ENCODE assay signal across 13 cellular contexts in genomic region chr16:11085025-11085485, GRCh38.
DNase-seq lines count a peak whose midpoint lies in the region; ATAC-seq, FAIRE-seq and TF ChIP-seq lines count a peak whose summit lies in the region.
"Had no signal": no experiment of that assay in that cellular context is flagged by ENCODE, and none has a peak within 500 bp of the region (broad histone marks: within the 10 kb centered on the region; RNA-seq: fewer than 3 reads in every experiment).

No MANE protein-coding gene starts in this region.

- TF ChIP-seq POLR2A in adrenal gland (IDR thresholded peaks at IDR 0.05): no peak

- no peak overlapping the region for H3K9ac ChIP-seq in muscle layer of colon (ENCODE audit: low read length)

- H3K4me1 ChIP-seq in adrenal gland (replicated peaks in 1 of 2) (peaks cover 15 to 32% of the 10 kb centered on the region in 2 donors), muscle layer of colon (ENCODE audit: insufficient read depth, low read length) (peaks cover 89% of the 10 kb centered on the region), pancreas (no peaks in the 10 kb centered on the region)

- no peak for TF ChIP-seq CTCF in adrenal gland (IDR thresholded peaks at IDR 0.05)
- no peak for TF ChIP-seq CTCF in type B pancreatic cell (conservative IDR thresholded peaks at IDR 0.05)
- TF ChIP-seq CTCF in pancreas (IDR thresholded peaks at IDR 0.05): no peak

- intact Hi-C loops in adrenal gland (cut with DNase I): no loop called here
- intact Hi-C loops in pancreas (cut with DNase I): no loop called here

- ATAC-seq in activated T-cell treated with anti-CD3 and anti-CD28 coated beads, Interleukin-2, amount 50 U/mL, for 4 hours: no peak
- ATAC-seq in GM19452 (IDR thresholded peaks at IDR 0.05; ENCODE audit: unreplicated experiment): no peak
- no peak for ATAC-seq in pancreas
- ATAC-seq: activated CD8-positive, alpha-beta T cell treated with anti-CD3 and anti-CD28 coated beads for 36 hours had no signal

- H3K27ac Mint-ChIP-seq in activated T-cell treated with anti-CD3 and anti-CD28 coated beads, Interleukin-2, amount 50 U/mL, for 24 hours: peak overlapping the region; percentile 47
- peak overlapping the region; percentile 73 for H3K27ac Mint-ChIP-seq in type B pancreatic cell

- H3K27me3 ChIP-seq in adrenal gland: no peaks in the 10 kb centered on the region
- no peaks in the 10 kb centered on the region for H3K27me3 ChIP-seq in muscle layer of colon (ENCODE audit: control insufficient read depth in 1 of 2, insufficient read depth in 2 of 2, low read length in 2 of 2)
- H3K27me3 ChIP-seq in pancreas: no peaks in the 10 kb centered on the region

- H3K27ac ChIP-seq in adrenal gland (peak overlapping the region in 4 of 5 donors; percentile 35 to 84 (median 76)), muscle layer of colon (ENCODE audit: low read depth, low read length) (peak overlapping the region; percentile 77), pancreas (no peak overlapping the region)
- H3K27ac ChIP-seq: HL-60 had no signal

- FAIRE-seq in pancreas (lab: Jason Lieb, UNC): no peak

- H3K4me3 Mint-ChIP-seq in activated T-cell treated with anti-CD3 and anti-CD28 coated beads, Interleukin-2, amount 50 U/mL, for 24 hours: no peak overlapping the region
- H3K4me3 Mint-ChIP-seq in activated T-cell treated with anti-CD3 and anti-CD28 coated beads, Interleukin-2, amount 50 U/mL, for 4 hours: no peak overlapping the region
- H3K4me3 Mint-ChIP-seq in type B pancreatic cell: peak overlapping the region; percentile 72
- H3K4me3 Mint-ChIP-seq: activated CD8-positive, alpha-beta T cell treated with anti-CD3 and anti-CD28 coated beads for 36 hours had no signal

- no peaks in the 10 kb centered on the region for H3K36me3 ChIP-seq in adrenal gland (replicated peaks in 1 of 2)
- H3K36me3 ChIP-seq in muscle layer of colon (ENCODE audit: insufficient read depth, low read length): no peaks in the 10 kb centered on the region
- H3K36me3 ChIP-seq in pancreas: no peaks in the 10 kb centered on the region

- no peaks in the 10 kb centered on the region for H3K9me3 Mint-ChIP-seq in activated T-cell treated with anti-CD3 and anti-CD28 coated beads, Interleukin-2, amount 50 U/mL, for 24 hours
- no peaks in the 10 kb centered on the region for H3K9me3 Mint-ChIP-seq in activated T-cell treated with anti-CD3 and anti-CD28 coated beads, Interleukin-2, amount 50 U/mL, for 4 hours
- no peaks in the 10 kb centered on the region for H3K9me3 Mint-ChIP-seq in type B pancreatic cell
- H3K9me3 Mint-ChIP-seq: activated CD8-positive, alpha-beta T cell treated with anti-CD3 and anti-CD28 coated beads for 36 hours had no signal

- H3K36me3 Mint-ChIP-seq in activated T-cell treated with anti-CD3 and anti-CD28 coated beads, Interleukin-2, amount 50 U/mL, for 24 hours (ENCODE audit: low read depth): peaks cover 61% of the 10 kb centered on the region
- H3K36me3 Mint-ChIP-seq in activated T-cell treated with anti-CD3 and anti-CD28 coated beads, Interleukin-2, amount 50 U/mL, for 4 hours (ENCODE audit: insufficient read depth): peaks cover 19% of the 10 kb centered on the region
- peaks cover 7% of the 10 kb centered on the region for H3K36me3 Mint-ChIP-seq in type B pancreatic cell

- peak; percentile 29 for DNase-seq in activated T-cell treated with anti-CD3 and anti-CD28 coated beads, Interleukin-2, amount 50 U/mL, for 24 hours
- DNase-seq in activated T-cell treated with anti-CD3 and anti-CD28 coated beads, Interleukin-2, amount 50 U/mL, for 4 hours: no peak
- DNase-seq in adrenal gland (peak in 1 of 7 donors; percentile 26), type B pancreatic cell (ENCODE audit: extremely low spot score, unreplicated experiment) (peak; percentile 77), RKO (ENCODE audit: low spot score) (no peak), pancreas (no peak)
- DNase-seq: activated CD8-positive, alpha-beta T cell treated with anti-CD3 and anti-CD28 coated beads for 36 hours; DMS79 treated with DMSO at 0.1 percent for 48 hours; NCI-H526; stimulated activated naive CD4-positive, alpha-beta T cell treated with Interleukin-2 at 50 U/mL for 16 hours had no signal

- H3K4me1 Mint-ChIP-seq in activated T-cell treated with anti-CD3 and anti-CD28 coated beads, Interleukin-2, amount 50 U/mL, for 24 hours (ENCODE audit: low read depth): peaks cover 85% of the 10 kb centered on the region
- H3K4me1 Mint-ChIP-seq in activated T-cell treated with anti-CD3 and anti-CD28 coated beads, Interleukin-2, amount 50 U/mL, for 4 hours (ENCODE audit: low read depth): peaks cover 38% of the 10 kb centered on the region
- peaks cover 48% of the 10 kb centered on the region for H3K4me1 Mint-ChIP-seq in type B pancreatic cell (ENCODE audit: unreplicated experiment)

- H3K4me3 ChIP-seq in adrenal gland (no peak overlapping the region), muscle layer of colon (ENCODE audit: low read depth in 1 of 2, low read length in 2 of 2) (no peak overlapping the region), pancreas (no peak overlapping the region)

- WGBS in adrenal gland, 4 donors: 55 to 83% (median 79%) methylated on average over 12 to 13 of the region's 13 CpGs
- WGBS in pancreas, 2 donors: 86 to 93% methylated on average over 13 of the region's 13 CpGs

- no peaks in the 10 kb centered on the region for H3K27me3 Mint-ChIP-seq in activated T-cell treated with anti-CD3 and anti-CD28 coated beads, Interleukin-2, amount 50 U/mL, for 24 hours
- no peaks in the 10 kb centered on the region for H3K27me3 Mint-ChIP-seq in activated T-cell treated with anti-CD3 and anti-CD28 coated beads, Interleukin-2, amount 50 U/mL, for 4 hours (ENCODE audit: low read depth)
- H3K27me3 Mint-ChIP-seq in type B pancreatic cell: no peaks in the 10 kb centered on the region
- H3K27me3 Mint-ChIP-seq: activated CD8-positive, alpha-beta T cell treated with anti-CD3 and anti-CD28 coated beads for 36 hours had no signal

- no peaks in the 10 kb centered on the region for H3K9me3 ChIP-seq in adrenal gland (replicated peaks in 1 of 3)
- H3K9me3 ChIP-seq in muscle layer of colon (ENCODE audit: low read length): no peaks in the 10 kb centered on the region
- H3K9me3 ChIP-seq in pancreas: no peaks in the 10 kb centered on the region

Comparison
In these comparisons a context has a peak if more than half of its experiments do, and no peak if none do; other contexts are left out.
1. DNase-seq: peak in activated T-cell treated with anti-CD3 and anti-CD28 coated beads, Interleukin-2, amount 50 U/mL, for 24 hours (single experiment) and type B pancreatic cell (single experiment); none in activated T-cell treated with anti-CD3 and anti-CD28 coated beads, Interleukin-2, amount 50 U/mL, for 4 hours (single experiment), RKO (single experiment) and pancreas (0 of 6).
2. H3K27ac ChIP-seq: peak in adrenal gland (4 of 5) and muscle layer of colon (single experiment); none in pancreas (0 of 4).